In the genomic region with DNA sequence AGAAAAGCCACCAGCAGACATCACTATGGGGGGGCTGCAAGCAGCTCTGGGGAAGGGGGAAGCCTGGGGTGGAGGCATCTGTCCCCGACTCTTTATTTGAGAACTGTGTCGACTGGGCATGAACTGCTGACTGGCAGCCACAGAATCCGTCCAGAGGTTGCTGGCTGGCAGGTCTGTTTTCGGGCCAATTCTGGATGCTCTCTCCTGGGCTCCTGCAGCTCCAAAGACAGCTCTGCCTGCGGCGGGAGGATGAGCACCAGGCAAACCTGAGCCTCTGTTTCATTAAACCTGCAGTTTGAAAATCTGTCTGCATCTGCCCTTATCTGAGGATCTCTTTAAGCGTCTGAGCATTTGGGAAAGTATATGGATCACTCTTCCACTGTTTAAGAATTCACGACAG, we compare ENCODE assay signal across 26 cellular contexts.
"Had no signal": no experiment of that assay in that cellular context is flagged by ENCODE, and none has a peak within 500 bp of the region (broad histone marks: within the 10 kb centered on the region; RNA-seq: fewer than 3 reads in every experiment).

No MANE protein-coding gene starts in this region.

- H3K27me3 Mint-ChIP-seq: stimulated activated naive CD8-positive, alpha-beta T cell treated with anti-CD3 and anti-CD28 coated beads, Interleukin-15, Interleukin-2, amounts not matched to agents 100 ng/mL and 50 ng/mL, for 24 hours had no signal

- ATAC-seq: left colon; mucosa of descending colon; naive thymus-derived CD4-positive, alpha-beta T cell; stimulated activated effector memory CD8-positive, alpha-beta T cell treated with anti-CD3 and anti-CD28 coated beads, Interleukin-12 subunit alpha, Interleukin-12 subunit beta, amount 100 ng/mL, for 72 hours had no signal

- H3K4me1 Mint-ChIP-seq: memory B cell; neural progenitor cell; stimulated activated effector memory CD8-positive, alpha-beta T cell treated with anti-CD3 and anti-CD28 coated beads, Interleukin-12 subunit alpha, Interleukin-12 subunit beta, amount 100 ng/mL, for 72 hours had no signal

- H3K27ac ChIP-seq: left ventricle myocardium inferior, neural progenitor cell, neutrophil, parathyroid adenoma, right atrium auricular region, right lobe of liver, skin epidermis, suprapubic skin, thoracic aorta, tibial artery, uterus had no signal

- H3K4me1 ChIP-seq: neural progenitor cell, parathyroid adenoma, right lobe of liver, uterus had no signal

- H3K27me3 ChIP-seq: neural progenitor cell, right atrium auricular region, right lobe of liver, suprapubic skin, tibial artery, uterus had no signal

- H3K27ac Mint-ChIP-seq: memory B cell; naive thymus-derived CD4-positive, alpha-beta T cell; nephron progenitor cell; neural progenitor cell; progenitor cell of endocrine pancreas; stimulated activated effector memory CD8-positive, alpha-beta T cell treated with anti-CD3 and anti-CD28 coated beads, Interleukin-12 subunit alpha, Interleukin-12 subunit beta, amount 100 ng/mL, for 72 hours; stimulated activated naive CD8-positive, alpha-beta T cell treated with anti-CD3 and anti-CD28 coated beads, Interleukin-15, Interleukin-2, amounts not matched to agents 100 ng/mL and 50 ng/mL, for 24 hours had no signal

- H3K9me3 Mint-ChIP-seq: memory B cell; naive thymus-derived CD4-positive, alpha-beta T cell; nephron progenitor cell; neural progenitor cell; stimulated activated effector memory CD8-positive, alpha-beta T cell treated with anti-CD3 and anti-CD28 coated beads, Interleukin-12 subunit alpha, Interleukin-12 subunit beta, amount 100 ng/mL, for 72 hours; stimulated activated naive CD8-positive, alpha-beta T cell treated with anti-CD3 and anti-CD28 coated beads, Interleukin-15, Interleukin-2, amounts not matched to agents 100 ng/mL and 50 ng/mL, for 24 hours had no signal

- H3K9me3 ChIP-seq: left ventricle myocardium inferior, mucosa of descending colon, neutrophil, right atrium auricular region, right lobe of liver, suprapubic skin, thoracic aorta, tibial artery, uterus had no signal

- DNase-seq: hippocampal formation; left colon; left ventricle myocardium inferior; midbrain; mucosa of descending colon; naive thymus-derived CD4-positive, alpha-beta T cell; nephron progenitor cell; occipital lobe; right lobe of liver; stimulated activated CD4-positive, alpha-beta T cell treated with anti-CD3 and anti-CD28 coated beads, Interleukin-4, amount 100 ng/mL, for 24 hours; stimulated activated naive CD4-positive, alpha-beta T cell; trophoblast cell; uterus had no signal

- H3K4me3 Mint-ChIP-seq: memory B cell; naive thymus-derived CD4-positive, alpha-beta T cell; nephron progenitor cell; neural progenitor cell; stimulated activated effector memory CD8-positive, alpha-beta T cell treated with anti-CD3 and anti-CD28 coated beads, Interleukin-12 subunit alpha, Interleukin-12 subunit beta, amount 100 ng/mL, for 72 hours; stimulated activated naive CD8-positive, alpha-beta T cell treated with anti-CD3 and anti-CD28 coated beads, Interleukin-15, Interleukin-2, amounts not matched to agents 100 ng/mL and 50 ng/mL, for 24 hours had no signal

- H3K4me3 ChIP-seq: left ventricle myocardium inferior, lung, mucosa of descending colon, neural progenitor cell, right atrium auricular region, right lobe of liver, skin epidermis, suprapubic skin, thoracic aorta, tibial artery, uterus had no signal

- H3K36me3 Mint-ChIP-seq: memory B cell; neural progenitor cell; stimulated activated effector memory CD8-positive, alpha-beta T cell treated with anti-CD3 and anti-CD28 coated beads, Interleukin-12 subunit alpha, Interleukin-12 subunit beta, amount 100 ng/mL, for 72 hours had no signal

- H3K36me3 ChIP-seq: neural progenitor cell, neutrophil, uterus had no signal
